Comparison of ENCODE assay signal across 6 cellular contexts in the genomic region with DNA sequence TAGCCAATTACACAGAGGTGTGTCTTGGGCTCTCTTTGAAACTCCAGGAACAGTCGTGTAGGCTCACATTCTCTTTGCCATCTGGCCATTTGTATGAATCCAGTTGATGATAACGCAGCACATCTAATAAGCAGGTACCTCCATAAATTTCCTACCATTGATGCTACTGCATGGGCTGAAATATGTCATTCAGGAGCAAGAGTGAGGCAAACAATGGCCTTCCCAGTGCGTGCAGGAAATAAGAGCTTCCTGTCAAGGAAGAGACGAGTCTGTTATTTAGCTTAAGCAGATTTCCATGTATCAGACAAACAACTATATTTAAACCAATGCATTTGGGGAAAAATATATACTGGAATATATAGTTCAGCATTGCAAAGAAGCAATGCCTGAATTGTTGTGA.
"Had no signal": no experiment of that assay in that cellular context is flagged by ENCODE, and none has a peak within 500 bp of the region (broad histone marks: within the 10 kb centered on the region; RNA-seq: fewer than 3 reads in every experiment).

No MANE protein-coding gene starts in this region.

- H3K27ac ChIP-seq: HL-60 had no signal

- H3K27me3 Mint-ChIP-seq: IgD-negative memory B cell had no signal

- H3K4me3 ChIP-seq: GM23338 had no signal

- ATAC-seq: GM23338, HepG2 had no signal

- H3K9me3 Mint-ChIP-seq: H9, IgD-negative memory B cell had no signal

- DNase-seq: H9, HCEC 1CT had no signal

- H3K4me1 Mint-ChIP-seq: GM23338, H9, IgD-negative memory B cell had no signal

- H3K27ac Mint-ChIP-seq: GM23338, H9, IgD-negative memory B cell had no signal

- H3K36me3 Mint-ChIP-seq: IgD-negative memory B cell had no signal

- H3K4me3 Mint-ChIP-seq: GM23338, H9, IgD-negative memory B cell had no signal
